Comparison of ENCODE assay signal across 10 cellular contexts in the genomic region with DNA sequence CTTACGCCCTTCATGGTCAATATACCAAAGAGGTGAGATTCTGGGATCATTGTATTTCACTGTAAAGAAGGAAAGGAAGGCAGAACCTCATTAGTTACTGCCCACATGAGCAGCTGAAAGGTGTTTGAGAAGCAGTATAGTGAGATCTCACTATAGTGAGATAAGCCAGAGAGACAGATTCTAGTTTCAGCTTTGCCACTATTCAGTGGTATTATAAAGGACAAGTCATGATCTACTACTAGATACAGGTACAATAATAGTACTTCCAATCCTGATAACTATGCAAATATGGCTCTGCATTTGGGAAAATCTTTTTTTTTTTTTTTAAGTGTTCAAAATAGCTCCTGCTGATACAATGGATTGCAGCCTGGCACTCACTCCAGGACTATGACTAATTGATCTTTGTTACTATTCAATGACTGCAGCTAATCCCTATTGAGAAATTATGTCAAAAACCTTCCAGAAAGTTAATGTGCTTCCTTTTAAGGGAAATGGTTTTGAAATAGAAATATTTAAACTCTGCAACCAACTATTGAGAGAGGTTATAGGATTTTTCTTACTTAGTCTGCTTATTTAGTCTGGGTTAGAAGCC. TPM values are rescaled to one million over a fixed set of nuclear protein-coding genes. Genes with fewer than 3 reads are reported as not detected.
A peak's percentile ranks its signal among the peaks of the same experiment; 100 is the strongest.
DNase-seq lines count a peak whose midpoint lies in the region; ATAC-seq, FAIRE-seq and TF ChIP-seq lines count a peak whose summit lies in the region.
"Had no signal": no experiment of that assay in that cellular context is flagged by ENCODE, and none has a peak within 500 bp of the region (broad histone marks: within the 10 kb centered on the region; RNA-seq: fewer than 3 reads in every experiment).

No MANE protein-coding gene starts in this region.

- H3K4me1 ChIP-seq in small intestine (ENCODE audit: control insufficient read depth in 2 of 2, insufficient read depth in 1 of 2, low read depth in 1 of 2, low read length in 1 of 2) (peaks cover 6 to 13% of the 10 kb centered on the region in 2 donors), testis (no peaks in the 10 kb centered on the region)

- TF ChIP-seq POLR2A in testis (IDR thresholded peaks at IDR 0.05) = no peak

- WGBS in small intestine, 3 donors = 75 to 83% (median 79%) methylated on average over 1 of the region's 1 CpG
- WGBS in testis, 2 donors = 82 to 100% methylated on average over 1 of the region's 1 CpG

- H3K27ac Mint-ChIP-seq in T-helper 17 cell = no peak overlapping the region

- H3K27me3 Mint-ChIP-seq in T-helper 17 cell = peaks cover 7% of the 10 kb centered on the region

- ATAC-seq in GM19372 (IDR thresholded peaks at IDR 0.05; ENCODE audit: low read depth, unreplicated experiment) (peak; percentile 32), HG03139 (IDR thresholded peaks at IDR 0.05; ENCODE audit: unreplicated experiment) (peak; percentile 20), T-helper 17 cell (no peak)

- DNase-seq in dermis blood vessel endothelial cell = peak; percentile 79
- peak; percentile 41 for DNase-seq in small intestine
- no peak for DNase-seq in DMS114 treated with DMSO at 0.1 percent for 48 hours (lab: John Stamatoyannopoulos, UW; ENCODE audit: unreplicated experiment)
- DNase-seq in testis = no peak
- DNase-seq in T-helper 17 cell = no peak
- no peak for DNase-seq in DMS153 treated with DMSO at 0.1 percent for 48 hours (lab: John Stamatoyannopoulos, UW; ENCODE audit: unreplicated experiment)
- DNase-seq: amniotic stem cell, NCI-H1105 treated with DMSO at 0.1 percent for 48 hours had no signal

- no peak overlapping the region for H3K4me3 Mint-ChIP-seq in T-helper 17 cell

- no peaks in the 10 kb centered on the region for H3K36me3 Mint-ChIP-seq in T-helper 17 cell (ENCODE audit: low read depth)

- H3K27ac ChIP-seq in small intestine (ENCODE audit: low read depth in 1 of 2, low read length in 1 of 2) (peak overlapping the region; percentile 26 to 71), testis (no peak overlapping the region)

- H3K9me3 ChIP-seq in small intestine (ENCODE audit: control insufficient read depth, low read depth) (no peaks in the 10 kb centered on the region), testis (no peaks in the 10 kb centered on the region), T-helper 17 cell (ENCODE audit: control insufficient read depth, low read length, poor library complexity, severe bottlenecking) (no peaks in the 10 kb centered on the region)

- FAIRE-seq in small intestine (lab: Jason Lieb, UNC) = peak; percentile 84

- no peak for TF ChIP-seq CTCF in testis (IDR thresholded peaks at IDR 0.05)

- H3K36me3 ChIP-seq in small intestine (ENCODE audit: control insufficient read depth in 2 of 2, insufficient read depth in 2 of 2, low read length in 2 of 2) = peaks cover 0 to 2% of the 10 kb centered on the region in 2 donors
- H3K36me3 ChIP-seq in testis (ENCODE audit: low read depth, missing control alignments) = no peaks in the 10 kb centered on the region

- H3K4me1 Mint-ChIP-seq in T-helper 17 cell = no peaks in the 10 kb centered on the region

- intact Hi-C loops in testis (cut with DNase I; ENCODE audit: low total_unique reads) = no loop called here

- H3K4me3 ChIP-seq in small intestine (ENCODE audit: low read depth in 1 of 2, low read length in 2 of 2) = no peak overlapping the region
- H3K4me3 ChIP-seq in testis = no peak overlapping the region

- H3K27me3 ChIP-seq in small intestine (ENCODE audit: control insufficient read depth in 2 of 2, insufficient read depth in 2 of 2, low read length in 2 of 2) (no peaks in the 10 kb centered on the region), testis (no peaks in the 10 kb centered on the region)

RNA-seq across cellular contexts. Expression of a gene that starts 8.3 kb away (rescaled TPM):
- total RNA-seq in dermis blood vessel endothelial cell (25.5 and 41.6 TPM in 2 replicates), testis (10 to 100 TPM; 20.9 to 21.9 TPM), T-helper 17 cell (10 to 100 TPM; 13.8 to 16.1 TPM)
- polyA plus RNA-seq in small intestine (10 to 100 TPM; 24.0 to 28.4 (median 24.9) TPM), testis (ENCODE audit: insufficient read depth, low read depth, low replicate concordance) (23.2 TPM)

RNA-seq across cellular contexts. Expression of a gene that starts 57.0 kb away (rescaled TPM):
- 0.93 and 1.4 TPM in 2 replicates for total RNA-seq in dermis blood vessel endothelial cell
- polyA plus RNA-seq in small intestine = 1 to 10 TPM in 1 of 3 donors, under 1 TPM in 1, not detected in 1; 0.67 to 1.1 TPM
- 10 to 100 TPM; 31.2 to 59.5 TPM for total RNA-seq in testis
- polyA plus RNA-seq in testis (ENCODE audit: insufficient read depth, low read depth, low replicate concordance) = 97.8 TPM
- under 1 TPM in 1 of 2 donors, not detected in 1; 0.23 TPM for total RNA-seq in T-helper 17 cell

RNA-seq across cellular contexts. Expression of a gene that starts 57.2 kb away (rescaled TPM):
- total RNA-seq in dermis blood vessel endothelial cell (17.9 and 22.0 TPM in 2 replicates), testis (10 to 100 TPM; 14.8 to 20.8 TPM), T-helper 17 cell (10 to 100 TPM in 1 of 2 donors, 1 to 10 TPM in 1; 9.8 to 12.8 TPM)
- polyA plus RNA-seq in small intestine (10 to 100 TPM in 1 of 3 donors, 1 to 10 TPM in 2; 8.3 to 16.8 (median 8.6) TPM), testis (ENCODE audit: insufficient read depth, low read depth, low replicate concordance) (18.7 TPM)

Comparison
In these comparisons a context has a peak if more than half of its experiments do, and no peak if none do; other contexts are left out.
1. DNase-seq: peak in dermis blood vessel endothelial cell (single experiment) and small intestine (single experiment); none in DMS114 treated with DMSO at 0.1 percent for 48 hours (single experiment), testis (single experiment), T-helper 17 cell (0 of 3) and DMS153 treated with DMSO at 0.1 percent for 48 hours (single experiment).
2. H3K27ac ChIP-seq: peak in small intestine (2 of 2); none in testis (0 of 2).
3. RNA of a gene that starts 57.0 kb away (total RNA-seq): 31.2 to 59.5 TPM in testis; 0.93 to 1.4 TPM in dermis blood vessel endothelial cell and 0.23 TPM in T-helper 17 cell; every median in the first group is over 10 times any median in the second.